Comparison of ENCODE assay signal across 13 cellular contexts in genomic region chr3:105824129-105824528, GRCh38. TPM values are rescaled to one million over a fixed set of nuclear protein-coding genes. Genes with fewer than 3 reads are reported as not detected.
DNase-seq lines count a peak whose midpoint lies in the region; ATAC-seq and TF ChIP-seq lines count a peak whose summit lies in the region.
"Had no signal": no experiment of that assay in that cellular context is flagged by ENCODE, and none has a peak within 500 bp of the region (broad histone marks: within the 10 kb centered on the region; RNA-seq: fewer than 3 reads in every experiment).

No MANE protein-coding gene starts in this region.

- peaks cover 49% of the 10 kb centered on the region for H3K4me1 ChIP-seq in CD8-positive, alpha-beta memory T cell (ENCODE audit: insufficient read depth, low read length)
- H3K4me1 ChIP-seq in osteoblast (ENCODE audit: insufficient read depth, low read length) (peaks cover 65% of the 10 kb centered on the region), body of pancreas (peaks cover 29% of the 10 kb centered on the region)

- H3K79me2 ChIP-seq in osteoblast (ENCODE audit: insufficient read depth, low read length) = peaks cover 90% of the 10 kb centered on the region

- peaks cover 13% of the 10 kb centered on the region for H4K20me1 ChIP-seq in osteoblast (ENCODE audit: insufficient read depth, low read length)

- TF ChIP-seq CTCF in chondrocyte (IDR thresholded peaks at IDR 0.05) (no peak), osteoblast (IDR thresholded peaks at IDR 0.05; ENCODE audit: extremely low read depth, low read depth, low read length) (no peak), body of pancreas (IDR thresholded peaks at IDR 0.05) (no peak)

- H3K36me3 ChIP-seq in CD8-positive, alpha-beta memory T cell (ENCODE audit: insufficient read depth, low read length) = no peaks in the 10 kb centered on the region
- peaks cover 44% of the 10 kb centered on the region for H3K36me3 ChIP-seq in osteoblast (ENCODE audit: insufficient read depth, low read length)
- no peaks in the 10 kb centered on the region for H3K36me3 ChIP-seq in body of pancreas (replicated peaks in 1 of 2; ENCODE audit: insufficient read depth in 1 of 2, low read depth in 2 of 2)

- no peaks in the 10 kb centered on the region for H3K27me3 ChIP-seq in CD8-positive, alpha-beta memory T cell (ENCODE audit: insufficient read depth, low read length, poor library complexity, severe bottlenecking)
- H3K27me3 ChIP-seq in osteoblast (ENCODE audit: insufficient read depth, low read length) (no peaks in the 10 kb centered on the region), body of pancreas (no peaks in the 10 kb centered on the region)

- peak overlapping the region; percentile 54 for H3K4me2 ChIP-seq in osteoblast (ENCODE audit: insufficient read depth, low read length)

- peak overlapping the region in 6 of 7 donors; percentile 0 to 51 (median 23) for H3K4me3 Mint-ChIP-seq in CD8-positive, alpha-beta memory T cell
- no peak overlapping the region for H3K4me3 Mint-ChIP-seq in chondrocyte (ENCODE audit: unreplicated experiment)
- H3K4me3 Mint-ChIP-seq: dendritic cell treated with granulocyte-macrophage colony-stimulating factor and Interleukin-4, amounts not matched to agents 40 ng/mL and 50 ng/mL, for 4 days had no signal

- intact Hi-C loops in body of pancreas (cut with DNase I) = no loop called here

- POLR2A ChIA-PET in CD8-positive, alpha-beta memory T cell (lab: Charles Lee) = no interaction called here

- H3K9me3 Mint-ChIP-seq in CD8-positive, alpha-beta memory T cell = no peaks in the 10 kb centered on the region
- peaks cover 3% of the 10 kb centered on the region for H3K9me3 Mint-ChIP-seq in chondrocyte (ENCODE audit: low read depth)
- H3K9me3 Mint-ChIP-seq: dendritic cell treated with granulocyte-macrophage colony-stimulating factor and Interleukin-4, amounts not matched to agents 40 ng/mL and 50 ng/mL, for 4 days; naive B cell had no signal

- H3K9me3 ChIP-seq in CD8-positive, alpha-beta memory T cell (ENCODE audit: low read length) = no peaks in the 10 kb centered on the region
- H3K9me3 ChIP-seq in osteoblast (ENCODE audit: low read depth, low read length) = no peaks in the 10 kb centered on the region
- no peaks in the 10 kb centered on the region for H3K9me3 ChIP-seq in body of pancreas

- H3K4me1 Mint-ChIP-seq in CD8-positive, alpha-beta memory T cell = peaks cover 69 to 90% (median 88%) of the 10 kb centered on the region in 3 donors
- peaks cover 38% of the 10 kb centered on the region for H3K4me1 Mint-ChIP-seq in chondrocyte (ENCODE audit: low read depth)

- CTCF ChIA-PET in CD8-positive, alpha-beta memory T cell (lab: Charles Lee) = interaction anchor here (1.2 kb wide), 1 partner anchor 16 kb away, joined by 5 read pairs; no protein-coding TSS in a partner anchor

- peak overlapping the region; percentile 75 to 92 (median 85) for H3K27ac Mint-ChIP-seq in CD8-positive, alpha-beta memory T cell
- H3K27ac Mint-ChIP-seq in chondrocyte (ENCODE audit: unreplicated experiment) = peak overlapping the region; percentile 64
- H3K27ac Mint-ChIP-seq: dendritic cell treated with granulocyte-macrophage colony-stimulating factor and Interleukin-4, amounts not matched to agents 40 ng/mL and 50 ng/mL, for 4 days had no signal

- no peak overlapping the region for H2AFZ ChIP-seq in osteoblast (ENCODE audit: low read length)

- peaks cover 18 to 66% (median 32%) of the 10 kb centered on the region in 3 donors for H3K36me3 Mint-ChIP-seq in CD8-positive, alpha-beta memory T cell
- peaks cover 8% of the 10 kb centered on the region for H3K36me3 Mint-ChIP-seq in chondrocyte (ENCODE audit: low read depth)

- H3K4me3 ChIP-seq in CD8-positive, alpha-beta memory T cell (ENCODE audit: low read length) = no peak overlapping the region
- H3K4me3 ChIP-seq in osteoblast (ENCODE audit: insufficient read depth, low read length) (no peak overlapping the region), body of pancreas (no peak overlapping the region)

- TF ChIP-seq POLR2A in body of pancreas (IDR thresholded peaks at IDR 0.05) = no peak

- DNase-seq in CD8-positive, alpha-beta memory T cell = no peak
- DNase-seq in M059J (ENCODE audit: low read depth) = peak; percentile 60
- DNase-seq in chondrocyte (ENCODE audit: low spot score) = no peak
- no peak for DNase-seq in osteoblast (ENCODE audit: insufficient read length, low spot score, missing footprints)
- DNase-seq in dedifferentiated amniotic fluid mesenchymal stem cell (ENCODE audit: extremely low spot score) = no peak
- DNase-seq in body of pancreas = no peak
- no peak for DNase-seq in NCI-H1048 (lab: John Stamatoyannopoulos, UW)
- no peak for DNase-seq in SK-N-DZ (ENCODE audit: low spot score)
- DNase-seq: hypothalamus, naive B cell, NCI-H2171 treated with DMSO at 0.1 percent for 48 hours, RPMI8226 had no signal

- no peak overlapping the region for H3K27ac ChIP-seq in CD8-positive, alpha-beta memory T cell (ENCODE audit: low read depth, low read length)
- H3K27ac ChIP-seq in osteoblast (ENCODE audit: low read depth, low read length) (peak overlapping the region; percentile 88), body of pancreas (no peak overlapping the region)

- H3K27me3 Mint-ChIP-seq in CD8-positive, alpha-beta memory T cell = no peaks in the 10 kb centered on the region
- H3K27me3 Mint-ChIP-seq in chondrocyte (ENCODE audit: low read depth) = no peaks in the 10 kb centered on the region
- H3K27me3 Mint-ChIP-seq: dendritic cell treated with granulocyte-macrophage colony-stimulating factor and Interleukin-4, amounts not matched to agents 40 ng/mL and 50 ng/mL, for 4 days; naive B cell had no signal

- ATAC-seq in body of pancreas = no peak

- 98 to 100% methylated on average over 2 of the region's 2 CpGs for WGBS in body of pancreas, 2 donors

RNA-seq across cellular contexts. Expression of gene CBLB, which starts 44.7 kb away (rescaled TPM):
- total RNA-seq in CD8-positive, alpha-beta memory T cell = 100 to 1,000 TPM; 112 to 113 TPM
- 67.7 TPM for polyA plus RNA-seq in CD8-positive, alpha-beta memory T cell
- total RNA-seq in M059J (2014; rRNA removed; shearing (Covaris generic)) = 11.0 and 11.4 TPM in 2 replicates
- 25.0 to 28.0 TPM (median 26.9 TPM) in 3 replicates for total RNA-seq in chondrocyte
- 108 and 128 TPM in 2 replicates for total RNA-seq in osteoblast
- total RNA-seq in body of pancreas = 10 to 100 TPM; 31.1 to 40.5 TPM
- polyA plus RNA-seq in SK-N-DZ (2014; cell fraction: cytosol; rRNA removed) = 6.8 and 16.0 TPM in 2 replicates
- 12.1 and 17.4 TPM in 2 replicates for polyA plus RNA-seq in SK-N-DZ (2014; cell fraction: nucleus; rRNA removed)
